In the genomic region with DNA sequence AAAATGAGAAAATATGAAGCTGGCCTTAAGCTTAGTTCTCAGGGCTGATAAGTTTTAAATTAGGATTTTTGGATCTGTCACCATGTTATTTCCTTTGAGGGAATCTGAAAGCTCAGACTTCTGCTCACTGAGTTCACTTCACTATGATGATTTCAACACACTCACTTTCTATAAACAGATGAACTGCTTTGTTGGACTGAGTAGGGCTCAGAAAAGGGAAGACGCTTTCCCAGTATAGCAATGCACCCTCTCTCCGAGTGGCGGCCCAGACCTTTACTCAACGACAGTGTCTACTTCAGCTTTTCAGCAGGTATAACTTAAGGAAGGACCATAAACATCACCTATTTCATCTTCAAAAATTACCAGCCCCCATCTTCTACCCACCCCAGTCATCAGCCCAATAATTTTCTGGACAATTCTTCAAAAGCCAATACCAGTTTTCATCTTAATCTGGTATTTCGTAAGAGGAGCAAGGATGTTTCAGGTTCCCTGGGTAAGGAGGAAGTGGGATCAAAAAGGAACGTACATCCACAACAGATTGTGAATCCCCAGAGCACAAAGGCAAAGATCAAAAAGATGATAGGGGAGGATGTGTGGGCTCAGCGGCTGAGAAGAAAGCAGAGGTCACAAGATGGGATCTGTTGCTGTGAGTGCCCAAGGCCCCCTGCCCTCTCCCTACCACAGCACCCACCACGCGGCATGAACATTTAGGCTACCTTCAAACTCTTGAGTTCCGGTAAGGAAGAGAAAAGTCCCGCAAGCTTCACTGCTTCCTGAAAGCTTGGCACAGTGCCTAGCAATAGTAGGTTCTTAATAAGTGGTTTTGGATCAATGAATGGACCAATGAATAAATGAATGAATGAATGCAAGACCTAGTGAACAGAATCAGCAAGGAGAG, we compare ENCODE assay signal across 9 cellular contexts. TPM values are rescaled to one million over a fixed set of nuclear protein-coding genes. Genes with fewer than 3 reads are reported as not detected.
DNase-seq lines count a peak whose midpoint lies in the region; ATAC-seq and TF ChIP-seq lines count a peak whose summit lies in the region.
"Had no signal": no experiment of that assay in that cellular context is flagged by ENCODE, and none has a peak within 500 bp of the region (broad histone marks: within the 10 kb centered on the region; RNA-seq: fewer than 3 reads in every experiment).

No MANE protein-coding gene starts in this region.

- H3K4me1 ChIP-seq in rectal smooth muscle tissue (ENCODE audit: control insufficient read depth, insufficient read depth, low read length), result peaks cover 3% of the 10 kb centered on the region

- TF ChIP-seq POLR2A in GM15510 (IDR thresholded peaks at IDR 0.05; ENCODE audit: borderline replicate concordance, extremely low read depth, insufficient read length), result peak; percentile 16

- no peak for ATAC-seq in HG03280 (IDR thresholded peaks at IDR 0.05; ENCODE audit: unreplicated experiment)

- peak; percentile 75 for DNase-seq in SIG-M5 (lab: John Stamatoyannopoulos, UW)
- no peak for DNase-seq in dorsolateral prefrontal cortex
- DNase-seq in 8988T, result no peak
- DNase-seq in epidermal melanocyte (ENCODE audit: insufficient read length, low spot score), result no peak
- DNase-seq in C1 segment of cervical spinal cord (lab: John Stamatoyannopoulos, UW), result no peak
- DNase-seq: H7 had no signal

- intact Hi-C loops in dorsolateral prefrontal cortex (cut with DNase I), result no loop called here

- no peaks in the 10 kb centered on the region for H3K27me3 ChIP-seq in dorsolateral prefrontal cortex
- no peaks in the 10 kb centered on the region for H3K27me3 ChIP-seq in rectal smooth muscle tissue (ENCODE audit: control insufficient read depth, insufficient read depth, low read length)

- H3K36me3 ChIP-seq in rectal smooth muscle tissue (ENCODE audit: control insufficient read depth, insufficient read depth, low read length), result no peaks in the 10 kb centered on the region

- H3K9ac ChIP-seq in rectal smooth muscle tissue (ENCODE audit: low read length), result no peak overlapping the region

- no peak for TF ChIP-seq CTCF in dorsolateral prefrontal cortex (IDR thresholded peaks at IDR 0.05 in 54 of 56, conservative IDR thresholded peaks at IDR 0.05 in 2 of 56; ENCODE audit: low read depth in 1 of 56, partially characterized antibody in 56 of 56)

- peak overlapping the region in 46 of 59 donors; percentile 5 to 77 (median 52) for H3K27ac ChIP-seq in dorsolateral prefrontal cortex
- peak overlapping the region; percentile 32 for H3K27ac ChIP-seq in rectal smooth muscle tissue (ENCODE audit: low read depth, low read length)

- H3K4me3 ChIP-seq in dorsolateral prefrontal cortex, result peak overlapping the region in 3 of 59 donors; percentile 0 to 37 (median 6)
- no peak overlapping the region for H3K4me3 ChIP-seq in rectal smooth muscle tissue (ENCODE audit: low read length)

RNA-seq across cellular contexts. Expression of a gene that starts 41.9 kb away (rescaled TPM):
- total RNA-seq in dorsolateral prefrontal cortex, result 10 to 100 TPM; 37.1 to 95.3 (median 57.4) TPM
